ENCODE assay signal across 8 cellular contexts in genomic region chr14:21455912-21456667, GRCh38. TPM values are rescaled to one million over a fixed set of nuclear protein-coding genes. Genes with fewer than 3 reads are reported as not detected.
A peak's percentile ranks its signal among the peaks of the same experiment; 100 is the strongest.
DNase-seq lines count a peak whose midpoint lies in the region; ATAC-seq, FAIRE-seq and TF ChIP-seq lines count a peak whose summit lies in the region.

Gene CHD8 (minus strand): TSS chr14:21456123. CDS start chr14:21431643, 24,480 bp downstream.

- peak within 1 kb of the TSS; percentile 99 to 100 (median 100) for H3K27ac Mint-ChIP-seq in brain

- intact Hi-C loops in gastrocnemius medialis (cut with DNase I; ENCODE audit: low total_unique reads) = loop anchor here (1.0 to 10.0 kb wide), 6 partner anchors 19 to 771 kb away; partner anchors contain the start of genes ANG, METTL3, RNASE4 and TOX4

- TF ChIP-seq CTCF in 22Rv1 (IDR thresholded peaks at IDR 0.05) = peak; percentile 83
- peak; percentile 68 to 73 for TF ChIP-seq CTCF in brain (conservative IDR thresholded peaks at IDR 0.05)
- TF ChIP-seq CTCF in gastrocnemius medialis (IDR thresholded peaks at IDR 0.05 in 4 of 5, conservative IDR thresholded peaks at IDR 0.05 in 1 of 5) = peak; percentile 41 to 61 (median 54)

- peaks cover 9% of the 10 kb centered on the region for H3K27me3 Mint-ChIP-seq in brain

- H3K9me3 Mint-ChIP-seq in brain = no peaks in the 10 kb centered on the region

- H3K4me1 ChIP-seq in gastrocnemius medialis = peaks cover 12 to 15% of the 10 kb centered on the region in 2 donors

- peaks cover 0 to 17% of the 10 kb centered on the region in 2 donors for H3K36me3 ChIP-seq in gastrocnemius medialis

- H3K27ac ChIP-seq in 22Rv1 = peak within 1 kb of the TSS; percentile 96
- H3K27ac ChIP-seq in gastrocnemius medialis = peak within 1 kb of the TSS; percentile 88 to 98 (median 94)

- H3K36me3 Mint-ChIP-seq in brain = peaks cover 36% of the 10 kb centered on the region

- no peaks in the 10 kb centered on the region for H3K27me3 ChIP-seq in gastrocnemius medialis

- peak within 1 kb of the TSS; percentile 68 to 97 (median 92) for H3K4me3 ChIP-seq in gastrocnemius medialis

- peak; percentile 96 for FAIRE-seq in TTC549 (lab: Jason Lieb, UNC)

- ATAC-seq in GM18517 (IDR thresholded peaks at IDR 0.05; ENCODE audit: unreplicated experiment) (peak; percentile 96), HG03060 (IDR thresholded peaks at IDR 0.05; ENCODE audit: low read depth, unreplicated experiment) (peak; percentile 97), gastrocnemius medialis (peak; percentile 98 to 99)

- peak; percentile 27 to 58 for TF ChIP-seq POLR2A in gastrocnemius medialis (IDR thresholded peaks at IDR 0.05)

- no peaks in the 10 kb centered on the region for H3K9me3 ChIP-seq in gastrocnemius medialis

- peak within 1 kb of the TSS; percentile 95 to 99 (median 97) for H3K4me3 Mint-ChIP-seq in brain

- DNase-seq in NCI-H2107 (lab: John Stamatoyannopoulos, UW) = peak; percentile 99
- peak; percentile 100 for DNase-seq in iPS DF 4.7 (ENCODE audit: extremely low read depth, low spot score)
- DNase-seq in gastrocnemius medialis = peak; percentile 99 to 100

- in situ Hi-C loops in gastrocnemius medialis (cut with MboI; ENCODE audit: low sequenced_read_pairs in 4 of 4) = no loop called here

- H3K4me1 Mint-ChIP-seq in brain = peaks cover 44% of the 10 kb centered on the region

RNA-seq across cellular contexts. Expression of gene CHD8, which starts in this region (rescaled TPM):
- polyA plus RNA-seq in brain (ENCODE audit: insufficient read depth, low read depth, low replicate concordance) = 54.6 TPM
- 10 to 100 TPM; 23.8 to 49.5 (median 37.6) TPM for total RNA-seq in gastrocnemius medialis

Comparison
In these comparisons a context has a peak if more than half of its experiments do, and no peak if none do; other contexts are left out.
1. Peak in every context shown above with its lines: DNase-seq, ATAC-seq, H3K4me3 ChIP-seq and H3K27ac ChIP-seq.